In the genomic region with DNA sequence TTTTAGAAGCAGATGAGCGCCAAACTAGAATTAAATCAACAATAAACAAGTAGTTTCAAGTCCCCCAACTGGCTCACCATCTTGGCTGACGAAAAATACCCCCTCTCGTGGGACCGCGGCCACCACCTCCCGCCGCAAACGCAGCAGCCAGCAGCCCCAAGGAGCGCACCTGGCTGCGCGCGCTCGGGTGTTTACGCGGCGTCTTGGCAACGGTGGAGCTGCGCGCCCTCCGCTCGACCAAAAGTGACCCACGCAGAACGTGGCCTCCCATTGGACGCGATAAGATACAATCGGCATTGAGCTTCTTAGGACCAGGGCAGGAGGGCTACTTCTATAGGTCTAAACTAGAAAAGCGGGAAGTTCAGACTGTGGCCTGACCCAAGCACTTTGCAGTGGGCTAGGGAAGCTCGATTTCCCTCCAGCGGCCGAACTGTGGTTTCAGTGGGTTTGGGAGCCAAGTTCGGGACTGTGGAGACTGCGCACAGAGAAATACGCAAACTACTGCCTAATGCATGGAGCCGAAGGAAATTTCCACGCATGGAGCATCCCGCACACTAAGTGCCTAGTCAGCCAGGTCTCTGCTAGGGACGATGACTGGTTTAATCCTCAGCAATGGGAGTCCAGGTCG, we compare ENCODE assay signal across 8 cellular contexts. TPM values are rescaled to one million over a fixed set of nuclear protein-coding genes. Genes with fewer than 3 reads are reported as not detected.
DNase-seq lines count a peak whose midpoint lies in the region; ATAC-seq, FAIRE-seq and TF ChIP-seq lines count a peak whose summit lies in the region.

A gene with protein sequence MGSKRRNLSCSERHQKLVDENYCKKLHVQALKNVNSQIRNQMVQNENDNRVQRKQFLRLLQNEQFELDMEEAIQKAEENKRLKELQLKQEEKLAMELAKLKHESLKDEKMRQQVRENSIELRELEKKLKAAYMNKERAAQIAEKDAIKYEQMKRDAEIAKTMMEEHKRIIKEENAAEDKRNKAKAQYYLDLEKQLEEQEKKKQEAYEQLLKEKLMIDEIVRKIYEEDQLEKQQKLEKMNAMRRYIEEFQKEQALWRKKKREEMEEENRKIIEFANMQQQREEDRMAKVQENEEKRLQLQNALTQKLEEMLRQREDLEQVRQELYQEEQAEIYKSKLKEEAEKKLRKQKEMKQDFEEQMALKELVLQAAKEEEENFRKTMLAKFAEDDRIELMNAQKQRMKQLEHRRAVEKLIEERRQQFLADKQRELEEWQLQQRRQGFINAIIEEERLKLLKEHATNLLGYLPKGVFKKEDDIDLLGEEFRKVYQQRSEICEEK (minus strand): TSS at position 245 of the 628 bp plus-strand sequence. CDS start 165 bp downstream, at position 80.

- H3K4me1 Mint-ChIP-seq in progenitor cell of endocrine pancreas (ENCODE audit: low read depth): peaks cover 15% of the 10 kb centered on the region

- no peaks in the 10 kb centered on the region for H3K9me3 Mint-ChIP-seq in progenitor cell of endocrine pancreas (ENCODE audit: low read depth)

- H3K9me3 ChIP-seq in uterus: no peaks in the 10 kb centered on the region

- H3K27me3 Mint-ChIP-seq in progenitor cell of endocrine pancreas: peaks cover 13% of the 10 kb centered on the region

- intact Hi-C loops in left ventricle myocardium superior (cut with micrococcal nuclease): no loop called here
- intact Hi-C loops in uterus (cut with DNase I; ENCODE audit: low total_unique reads): no loop called here

- peak within 1 kb of the TSS; percentile 62 to 72 for H3K4me3 ChIP-seq in uterus

- H3K4me1 ChIP-seq in uterus: no peaks in the 10 kb centered on the region

- TF ChIP-seq CTCF in progenitor cell of endocrine pancreas (IDR thresholded peaks at IDR 0.05; ENCODE audit: unreplicated experiment) (no peak), uterus (IDR thresholded peaks at IDR 0.05) (no peak)

- H3K27ac ChIP-seq in uterus: peak within 1 kb of the TSS; percentile 46 to 50

- H3K4me3 Mint-ChIP-seq in progenitor cell of endocrine pancreas (ENCODE audit: low read depth): peak within 1 kb of the TSS; percentile 97

- no peaks in the 10 kb centered on the region for H3K36me3 ChIP-seq in uterus

- no peaks in the 10 kb centered on the region for H3K27me3 ChIP-seq in uterus

- H3K27ac Mint-ChIP-seq in progenitor cell of endocrine pancreas: peak within 1 kb of the TSS; percentile 96

- ATAC-seq in HG02678 (IDR thresholded peaks at IDR 0.05; ENCODE audit: unreplicated experiment): peak; percentile 100
- ATAC-seq in left ventricle myocardium superior: peak; percentile 100

- DNase-seq in GM12892 (ENCODE audit: insufficient read length) (peak; percentile 69), NCI-H1105 treated with DMSO at 0.1 percent for 48 hours (lab: John Stamatoyannopoulos, UW) (peak; percentile 89), SW 1271 (lab: John Stamatoyannopoulos, UW) (peak; percentile 97 to 98), anterior cingulate cortex (lab: John Stamatoyannopoulos, UW) (peak; percentile 8 to 91 (median 76)), left ventricle myocardium superior (peak; percentile 88), progenitor cell of endocrine pancreas (ENCODE audit: low spot score, unreplicated experiment) (peak; percentile 74), uterus (peak; percentile 92)

- peak; percentile 55; the same call in 1 of the 2 replicates for TF ChIP-seq POLR2A in GM12892 (IDR thresholded peaks at IDR 0.05; ENCODE audit: low read depth, low read length)
- TF ChIP-seq POLR2A in uterus (IDR thresholded peaks at IDR 0.05): no peak

- no peaks in the 10 kb centered on the region for H3K36me3 Mint-ChIP-seq in progenitor cell of endocrine pancreas (ENCODE audit: insufficient read depth)

- peak; percentile 99 for FAIRE-seq in GM12892 (lab: Jason Lieb, UNC)

RNA-seq across cellular contexts. Expression of the gene that starts here (rescaled TPM):
- polyA plus RNA-seq in GM12892 (2012; ENCODE audit: missing spikeins): 3.8 TPM
- 1.0 TPM for total RNA-seq in left ventricle myocardium superior
- total RNA-seq in progenitor cell of endocrine pancreas: 4.5 and 4.8 TPM in 2 replicates
- total RNA-seq in uterus: 1 to 10 TPM in 3 of 4 donors, not detected in 1; 2.3 to 6.7 (median 4.6) TPM

Comparison
In these comparisons a context has a peak if more than half of its experiments do, and no peak if none do; other contexts are left out.
1. Peak in every context shown above with its lines: DNase-seq, ATAC-seq, H3K4me3 ChIP-seq and H3K27ac ChIP-seq.